8 cellular contexts compared by ENCODE assay signal in the genomic region with DNA sequence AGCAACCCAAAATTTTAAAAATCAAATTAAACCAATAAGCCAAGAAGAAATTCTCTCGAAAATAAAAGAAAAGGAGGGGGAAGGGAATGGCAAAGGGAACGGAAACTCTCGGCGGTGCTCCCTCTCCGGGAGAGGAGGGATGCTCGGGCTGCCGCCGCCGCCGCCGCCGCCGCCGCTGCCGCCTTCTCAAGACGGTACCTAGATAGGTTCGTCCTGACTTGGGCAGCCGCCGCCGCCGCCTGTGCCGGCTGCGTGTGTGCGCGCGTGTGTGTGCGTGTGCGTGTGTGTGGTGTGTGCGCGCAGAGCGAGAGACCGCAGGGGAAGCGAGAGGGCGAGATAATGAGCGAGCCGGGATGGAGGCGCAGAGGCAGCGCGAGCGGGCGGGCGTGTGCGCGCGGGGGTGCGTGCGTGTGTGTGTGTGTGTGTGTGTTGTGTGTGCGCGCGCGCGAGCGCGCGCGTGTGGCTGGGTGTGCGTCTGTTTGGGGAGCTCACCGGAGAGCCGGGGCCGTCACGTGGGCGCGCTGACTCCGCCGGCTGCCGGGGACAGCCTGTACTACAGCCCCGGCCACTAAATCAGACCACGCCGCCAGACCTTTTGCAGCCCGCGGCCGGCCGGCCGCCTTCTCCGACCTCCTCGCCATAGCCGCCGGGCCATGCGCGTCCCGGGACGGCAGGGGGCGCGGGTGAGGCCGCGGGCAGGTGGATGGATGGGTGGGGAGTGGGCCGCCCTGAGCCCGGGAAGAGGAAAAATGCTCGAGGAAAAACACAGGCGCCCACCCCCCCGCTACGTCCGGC.
DNase-seq lines count a peak whose midpoint lies in the region; ATAC-seq and TF ChIP-seq lines count a peak whose summit lies in the region.

No MANE protein-coding gene starts in this region.

- H3K27ac ChIP-seq in Karpas-422 (ENCODE audit: low read length) (no peak overlapping the region), upper lobe of right lung (peak overlapping the region; percentile 2)

- TF ChIP-seq CTCF in glutamatergic neuron (IDR thresholded peaks at IDR 0.05; ENCODE audit: partially characterized antibody, unreplicated experiment) (peak; percentile 94), upper lobe of right lung (IDR thresholded peaks at IDR 0.05) (peak; percentile 59)

- H3K4me1 ChIP-seq in Karpas-422 (ENCODE audit: low read length) (peaks cover 16% of the 10 kb centered on the region), upper lobe of right lung (peaks cover 18% of the 10 kb centered on the region)

- no peaks in the 10 kb centered on the region for H3K36me3 Mint-ChIP-seq in activated naive CD4-positive, alpha-beta T cell treated with anti-CD3 and anti-CD28 coated beads, Interleukin-2, amount 50 U/mL, for 24 hours
- no peaks in the 10 kb centered on the region for H3K36me3 Mint-ChIP-seq in glutamatergic neuron (ENCODE audit: unreplicated experiment)

- intact Hi-C loops in upper lobe of right lung (cut with DNase I) = no loop called here

- ATAC-seq in GM21737 (IDR thresholded peaks at IDR 0.05; ENCODE audit: unreplicated experiment) (peak; percentile 70), upper lobe of right lung (peak; percentile 87)

- H3K27me3 Mint-ChIP-seq in activated naive CD4-positive, alpha-beta T cell treated with anti-CD3 and anti-CD28 coated beads, Interleukin-2, amount 50 U/mL, for 24 hours = peaks cover 50% of the 10 kb centered on the region
- H3K27me3 Mint-ChIP-seq in glutamatergic neuron (ENCODE audit: unreplicated experiment) = peaks cover 25% of the 10 kb centered on the region

- H3K9me2 ChIP-seq in Karpas-422 (replicated peaks; ENCODE audit: insufficient read depth, low read length) = no peaks in the 10 kb centered on the region

- H3K9ac ChIP-seq in Karpas-422 (ENCODE audit: low read length) = peak overlapping the region; percentile 67

- peak overlapping the region; percentile 97 for H2AFZ ChIP-seq in Karpas-422 (ENCODE audit: low read length)

- no peaks in the 10 kb centered on the region for H3K79me2 ChIP-seq in Karpas-422 (ENCODE audit: low read length)

- H4K20me1 ChIP-seq in Karpas-422 (ENCODE audit: insufficient read depth, low read depth, low read length) = no peaks in the 10 kb centered on the region

- H3K4me1 Mint-ChIP-seq in activated naive CD4-positive, alpha-beta T cell treated with anti-CD3 and anti-CD28 coated beads, Interleukin-2, amount 50 U/mL, for 24 hours = peaks cover 37% of the 10 kb centered on the region
- peaks cover 45% of the 10 kb centered on the region for H3K4me1 Mint-ChIP-seq in glutamatergic neuron (ENCODE audit: low read depth, unreplicated experiment)

- H3K27ac Mint-ChIP-seq in activated naive CD4-positive, alpha-beta T cell treated with anti-CD3 and anti-CD28 coated beads, Interleukin-2, amount 50 U/mL, for 24 hours = peak overlapping the region; percentile 79
- peak overlapping the region; percentile 90 for H3K27ac Mint-ChIP-seq in glutamatergic neuron (ENCODE audit: unreplicated experiment)

- H3K4me3 ChIP-seq in Karpas-422 (ENCODE audit: low read length) = peak overlapping the region; percentile 82
- H3K4me3 ChIP-seq in upper lobe of right lung = peak overlapping the region; percentile 65

- H3K4me2 ChIP-seq in Karpas-422 (ENCODE audit: low read depth, low read length, poor library complexity, severe bottlenecking) = peak overlapping the region; percentile 97

- no peaks in the 10 kb centered on the region for H3K36me3 ChIP-seq in Karpas-422 (ENCODE audit: insufficient read depth, low read length)
- no peaks in the 10 kb centered on the region for H3K36me3 ChIP-seq in upper lobe of right lung

- H3K4me3 Mint-ChIP-seq in activated naive CD4-positive, alpha-beta T cell treated with anti-CD3 and anti-CD28 coated beads, Interleukin-2, amount 50 U/mL, for 24 hours = peak overlapping the region; percentile 93
- peak overlapping the region; percentile 93 for H3K4me3 Mint-ChIP-seq in glutamatergic neuron (ENCODE audit: unreplicated experiment)

- H3K27me3 ChIP-seq in Karpas-422 (ENCODE audit: low read length) = no peaks in the 10 kb centered on the region
- H3K27me3 ChIP-seq in upper lobe of right lung = peaks cover 33% of the 10 kb centered on the region

- H3K9me3 ChIP-seq in Karpas-422 (ENCODE audit: low read length) (no peaks in the 10 kb centered on the region), upper lobe of right lung (no peaks in the 10 kb centered on the region)

- DNase-seq in DMS53 treated with DMSO at 0.1 percent for 48 hours (lab: John Stamatoyannopoulos, UW; ENCODE audit: unreplicated experiment) (peak; percentile 87), Karpas-422 (peak; percentile 91), SHP77 (lab: John Stamatoyannopoulos, UW) (peak; percentile 39 to 61), glutamatergic neuron (peak; percentile 92), occipital lobe (lab: John Stamatoyannopoulos, UW) (peak; percentile 75), upper lobe of right lung (peak; percentile 86)

- H3K9me3 Mint-ChIP-seq in activated naive CD4-positive, alpha-beta T cell treated with anti-CD3 and anti-CD28 coated beads, Interleukin-2, amount 50 U/mL, for 24 hours = peaks cover 3% of the 10 kb centered on the region
- H3K9me3 Mint-ChIP-seq in glutamatergic neuron (ENCODE audit: unreplicated experiment) = peaks cover 32% of the 10 kb centered on the region
